ENCODE assay signal across 20 cellular contexts in the genomic region with DNA sequence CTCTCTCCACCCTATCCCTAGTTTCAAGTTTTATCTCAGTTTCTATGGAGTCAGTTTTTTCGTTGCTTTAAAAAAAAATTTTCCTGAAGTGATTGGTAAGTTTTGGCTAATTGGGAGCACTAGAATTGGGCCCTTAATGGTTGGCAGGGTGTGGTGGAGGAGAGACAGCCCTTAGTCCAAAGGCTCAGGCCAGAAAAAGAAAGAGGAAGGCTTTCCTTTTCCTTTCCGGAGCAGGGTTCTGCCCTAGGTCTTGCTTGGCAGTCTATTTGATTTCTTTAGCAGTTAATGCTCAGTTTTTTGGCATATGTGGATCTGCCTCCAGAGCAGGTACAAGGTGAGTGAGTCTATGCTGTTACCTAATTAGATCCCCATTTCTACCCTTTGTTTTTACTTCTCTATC. TPM values are rescaled to one million over a fixed set of nuclear protein-coding genes. Genes with fewer than 3 reads are reported as not detected.
A peak's percentile ranks its signal among the peaks of the same experiment; 100 is the strongest.
DNase-seq lines count a peak whose midpoint lies in the region; ATAC-seq and TF ChIP-seq lines count a peak whose summit lies in the region.
"Had no signal": no experiment of that assay in that cellular context is flagged by ENCODE, and none has a peak within 500 bp of the region (broad histone marks: within the 10 kb centered on the region; RNA-seq: fewer than 3 reads in every experiment).

No MANE protein-coding gene starts in this region.

- H3K27me3 Mint-ChIP-seq in stimulated activated naive CD8-positive, alpha-beta T cell treated with anti-CD3 and anti-CD28 coated beads, Interleukin-15, Interleukin-2, amounts not matched to agents 100 ng/mL and 50 ng/mL, for 24 hours: no peaks in the 10 kb centered on the region
- H3K27me3 Mint-ChIP-seq in stimulated activated naive CD8-positive, alpha-beta T cell treated with anti-CD3 and anti-CD28 coated beads, Interleukin-15, amount 100 ng/mL, for 72 hours: no peaks in the 10 kb centered on the region
- H3K27me3 Mint-ChIP-seq: activated naive CD4-positive, alpha-beta T cell treated with anti-CD3 and anti-CD28 coated beads, Interleukin-2, amount 50 U/mL, for 24 hours had no signal

- H2BK12ac ChIP-seq in mesenchymal stem cell (ENCODE audit: low read length in 2 of 2): no peak overlapping the region

- no peaks in the 10 kb centered on the region for H3K9me3 Mint-ChIP-seq in stimulated activated naive CD8-positive, alpha-beta T cell treated with anti-CD3 and anti-CD28 coated beads, Interleukin-15, Interleukin-2, amounts not matched to agents 100 ng/mL and 50 ng/mL, for 24 hours
- no peaks in the 10 kb centered on the region for H3K9me3 Mint-ChIP-seq in stimulated activated naive CD8-positive, alpha-beta T cell treated with anti-CD3 and anti-CD28 coated beads, Interleukin-15, amount 100 ng/mL, for 72 hours
- H3K9me3 Mint-ChIP-seq: activated naive CD4-positive, alpha-beta T cell treated with anti-CD3 and anti-CD28 coated beads, Interleukin-2, amount 50 U/mL, for 24 hours had no signal

- no peak overlapping the region for H2BK5ac ChIP-seq in mesenchymal stem cell (ENCODE audit: low read depth, low read length, poor library complexity, severe bottlenecking)

- H4K8ac ChIP-seq in mesenchymal stem cell (ENCODE audit: low read length): no peak overlapping the region

- H3K4me3 ChIP-seq in brain microvascular endothelial cell (ENCODE audit: low read depth, low read length) (no peak overlapping the region), mesenchymal stem cell (ENCODE audit: insufficient read depth in 1 of 2, low read depth in 1 of 2, low read length in 2 of 2) (no peak overlapping the region), upper lobe of right lung (no peak overlapping the region)
- H3K4me3 ChIP-seq: heart right ventricle, SJCRH30, skin epidermis, tibial artery had no signal

- WGBS in mesenchymal stem cell: 92% methylated on average over 2 of the region's 2 CpGs

- DNase-seq in stimulated activated naive CD8-positive, alpha-beta T cell treated with anti-CD3 and anti-CD28 coated beads, Interleukin-15, amount 100 ng/mL, for 72 hours: no peak
- DNase-seq in brain microvascular endothelial cell: no peak
- no peak for DNase-seq in mesenchymal stem cell
- DNase-seq in upper lobe of right lung: no peak
- no peak for DNase-seq in stimulated activated CD4-positive, alpha-beta T cell treated with anti-CD3 and anti-CD28 coated beads, Interleukin-1b, Interleukin-23, amount 100 ng/mL, for 48 hours
- no peak for DNase-seq in stimulated activated CD4-positive, alpha-beta T cell treated with anti-CD3 and anti-CD28 coated beads, Interleukin-4, amount 100 ng/mL, for 4 hours
- no peak for DNase-seq in NCI-H69 (lab: John Stamatoyannopoulos, UW)
- DNase-seq: activated CD4-positive, CD25-positive, alpha-beta regulatory T cell treated with anti-CD3 and anti-CD28 coated beads, Interleukin-2, amount 50 U/mL, for 72 hours; activated CD8-positive, alpha-beta memory T cell treated with anti-CD3 and anti-CD28 coated beads, Interleukin-2, amount 50 U/mL, for 4 hours; heart right ventricle; IMR-90; MV-4-11; NCI-H2081; NCI-H510A treated with DMSO at 0.1 percent for 48 hours; SJCRH30; tibial artery had no signal

- H2BK120ac ChIP-seq in mesenchymal stem cell (ENCODE audit: low read depth, low read length): no peak overlapping the region

- H3K27me3 ChIP-seq in brain microvascular endothelial cell (replicated peaks): no peaks in the 10 kb centered on the region
- H3K27me3 ChIP-seq in mesenchymal stem cell (ENCODE audit: control insufficient read depth in 1 of 2, insufficient read depth in 1 of 2, low read length in 2 of 2): no peaks in the 10 kb centered on the region
- H3K27me3 ChIP-seq in upper lobe of right lung: no peaks in the 10 kb centered on the region
- H3K27me3 ChIP-seq: heart right ventricle, SJCRH30, tibial artery had no signal

- H3K36me3 Mint-ChIP-seq in stimulated activated naive CD8-positive, alpha-beta T cell treated with anti-CD3 and anti-CD28 coated beads, Interleukin-15, Interleukin-2, amounts not matched to agents 100 ng/mL and 50 ng/mL, for 24 hours (ENCODE audit: low read depth): peaks cover 42% of the 10 kb centered on the region

- H3K9me3 ChIP-seq in mesenchymal stem cell (ENCODE audit: control insufficient read depth, low read length) (no peaks in the 10 kb centered on the region), upper lobe of right lung (no peaks in the 10 kb centered on the region)
- H3K9me3 ChIP-seq: heart right ventricle, SJCRH30, tibial artery had no signal

- peak overlapping the region; percentile 13 for H3K27ac ChIP-seq in brain microvascular endothelial cell
- H3K27ac ChIP-seq in mesenchymal stem cell (ENCODE audit: low read length, poor library complexity, severe bottlenecking): no peak overlapping the region
- H3K27ac ChIP-seq in upper lobe of right lung: no peak overlapping the region
- H3K27ac ChIP-seq: parathyroid adenoma, SJCRH30, skin epidermis, tibial artery had no signal

- H3K9ac ChIP-seq in mesenchymal stem cell (ENCODE audit: low read length): peak overlapping the region; percentile 26
- H3K9ac ChIP-seq: parathyroid adenoma had no signal

- H3K4me1 Mint-ChIP-seq in stimulated activated naive CD8-positive, alpha-beta T cell treated with anti-CD3 and anti-CD28 coated beads, Interleukin-15, Interleukin-2, amounts not matched to agents 100 ng/mL and 50 ng/mL, for 24 hours (ENCODE audit: low read depth): peaks cover 70% of the 10 kb centered on the region
- peaks cover 64% of the 10 kb centered on the region for H3K4me1 Mint-ChIP-seq in stimulated activated naive CD8-positive, alpha-beta T cell treated with anti-CD3 and anti-CD28 coated beads, Interleukin-15, amount 100 ng/mL, for 72 hours

- no peak overlapping the region for H4K91ac ChIP-seq in mesenchymal stem cell (ENCODE audit: low read length)

- ATAC-seq in stimulated activated naive CD8-positive, alpha-beta T cell treated with anti-CD3 and anti-CD28 coated beads, Interleukin-15, amount 100 ng/mL, for 72 hours: no peak
- ATAC-seq in upper lobe of right lung: peak; percentile 28

- H3K4me1 ChIP-seq in mesenchymal stem cell (ENCODE audit: control insufficient read depth, insufficient read depth, low read depth, low read length) (peaks cover 7% of the 10 kb centered on the region), upper lobe of right lung (peaks cover 51% of the 10 kb centered on the region)
- H3K4me1 ChIP-seq: SJCRH30 had no signal

- H3K79me1 ChIP-seq in mesenchymal stem cell (replicated peaks; ENCODE audit: low read length, poor library complexity, severe bottlenecking): peaks cover 6% of the 10 kb centered on the region

- H3K4ac ChIP-seq in mesenchymal stem cell (ENCODE audit: low read depth in 1 of 2, low read length in 2 of 2): no peak overlapping the region

- peak overlapping the region; percentile 51 for H3K27ac Mint-ChIP-seq in stimulated activated naive CD8-positive, alpha-beta T cell treated with anti-CD3 and anti-CD28 coated beads, Interleukin-15, Interleukin-2, amounts not matched to agents 100 ng/mL and 50 ng/mL, for 24 hours
- H3K27ac Mint-ChIP-seq in stimulated activated naive CD8-positive, alpha-beta T cell treated with anti-CD3 and anti-CD28 coated beads, Interleukin-15, amount 100 ng/mL, for 72 hours: peak overlapping the region in 1 of 2 donors; percentile 41

- no peak overlapping the region for H2AK5ac ChIP-seq in mesenchymal stem cell (ENCODE audit: low read length, severe bottlenecking)

- H3K4me3 Mint-ChIP-seq in stimulated activated naive CD8-positive, alpha-beta T cell treated with anti-CD3 and anti-CD28 coated beads, Interleukin-15, Interleukin-2, amounts not matched to agents 100 ng/mL and 50 ng/mL, for 24 hours: no peak overlapping the region
- no peak overlapping the region for H3K4me3 Mint-ChIP-seq in stimulated activated naive CD8-positive, alpha-beta T cell treated with anti-CD3 and anti-CD28 coated beads, Interleukin-15, amount 100 ng/mL, for 72 hours

- no peak overlapping the region for H2AFZ ChIP-seq in mesenchymal stem cell (ENCODE audit: low read depth, low read length)
- H2AFZ ChIP-seq: parathyroid adenoma had no signal

- H3K36me3 ChIP-seq in brain microvascular endothelial cell (replicated peaks): peaks cover 27% of the 10 kb centered on the region
- H3K36me3 ChIP-seq in mesenchymal stem cell (ENCODE audit: control insufficient read depth in 1 of 2, insufficient read depth in 2 of 2, low read depth in 1 of 2, low read length in 2 of 2): peaks cover 13 to 27% of the 10 kb centered on the region in 2 experiments
- peaks cover 34% of the 10 kb centered on the region for H3K36me3 ChIP-seq in upper lobe of right lung

- TF ChIP-seq CTCF in brain microvascular endothelial cell (IDR thresholded peaks at IDR 0.05; ENCODE audit: low read depth, low read length, missing control alignments): no peak
- TF ChIP-seq CTCF in upper lobe of right lung (IDR thresholded peaks at IDR 0.05): no peak

- H3K14ac ChIP-seq in mesenchymal stem cell (ENCODE audit: low read length in 2 of 2): no peak overlapping the region

- no peak overlapping the region for H2BK15ac ChIP-seq in mesenchymal stem cell (ENCODE audit: low read depth, poor library complexity, severe bottlenecking)

- no peak overlapping the region for H3K18ac ChIP-seq in mesenchymal stem cell (ENCODE audit: low read depth in 1 of 2, low read length in 2 of 2)

- intact Hi-C loops in upper lobe of right lung (cut with DNase I): no loop called here

- in situ Hi-C loops in brain microvascular endothelial cell (cut with HindIII; ENCODE audit: low pct_ligation_motif_present, low sequenced_read_pairs): no loop called here

- H3K23ac ChIP-seq in mesenchymal stem cell (ENCODE audit: low read length in 2 of 2): no peak overlapping the region

- no peak overlapping the region for H3K4me2 ChIP-seq in mesenchymal stem cell (ENCODE audit: low read length, poor library complexity, severe bottlenecking)

RNA-seq across cellular contexts. Expression of gene CTNNB1, which starts 22.7 kb away (rescaled TPM):
- 374 TPM for polyA plus RNA-seq in mesenchymal stem cell (2013, experiment 1 of 2)
- 364 TPM for polyA plus RNA-seq in mesenchymal stem cell (2013, experiment 2 of 2)
- 305 TPM for total RNA-seq in upper lobe of right lung
